ENCODE assay signal across 36 cellular contexts in the genomic region with DNA sequence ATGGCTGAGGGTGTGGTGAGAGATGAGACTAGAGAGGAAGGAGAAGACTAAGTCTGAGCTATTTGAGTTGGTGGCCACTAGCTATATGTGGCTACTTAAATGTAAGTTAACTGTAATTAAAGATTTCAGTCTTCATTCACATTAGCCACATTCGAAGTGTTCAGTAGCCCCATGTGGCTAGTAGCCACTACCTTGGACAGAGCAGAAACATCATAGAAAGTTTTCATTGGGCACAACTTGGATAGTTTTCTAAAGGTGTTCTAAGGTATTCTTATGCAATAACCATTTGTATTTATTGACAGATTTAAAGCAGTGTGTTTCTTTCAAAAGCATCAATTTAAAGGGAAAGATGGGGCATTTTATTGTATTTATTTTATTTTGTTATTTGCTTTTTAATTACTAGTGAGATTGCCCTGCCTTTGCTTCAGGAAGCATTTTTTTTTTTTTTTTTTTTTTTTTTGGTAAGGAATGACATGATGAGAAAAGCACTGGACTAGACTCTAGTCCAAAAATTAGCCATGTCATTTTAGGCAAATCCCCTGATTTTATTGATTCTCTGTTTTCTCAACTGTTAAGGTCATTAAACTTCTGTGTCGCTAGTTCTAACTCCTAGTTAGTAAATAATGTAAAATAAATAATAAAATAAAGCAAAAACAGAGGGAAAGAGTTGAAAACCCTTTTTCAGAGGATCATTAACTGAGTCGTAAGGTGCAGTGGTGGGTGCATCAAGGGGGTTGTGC.
"Had no signal": no experiment of that assay in that cellular context is flagged by ENCODE, and none has a peak within 500 bp of the region (broad histone marks: within the 10 kb centered on the region; RNA-seq: fewer than 3 reads in every experiment).

No MANE protein-coding gene starts in this region.

- H3K4me1 Mint-ChIP-seq: activated B cell treated with CpG ODN at 0.5 μM for 24 hours; activated CD4-positive, alpha-beta T cell treated with anti-CD3 and anti-CD28 coated beads, Interleukin-2, amount 10 ng/mL, durations not matched to agents 24 days and 14 days; activated CD8-positive, alpha-beta memory T cell treated with anti-CD3 and anti-CD28 coated beads, Interleukin-2, amount 10 ng/mL, durations not matched to agents 7 days and 5 days; activated naive CD4-positive, alpha-beta T cell treated with anti-CD3 and anti-CD28 coated beads, Interleukin-2, amount 10 ng/mL, durations not matched to agents 7 days and 5 days; activated naive CD4-positive, alpha-beta T cell treated with anti-CD3 and anti-CD28 coated beads, Interleukin-2, amount 50 U/mL, for 24 hours; activated naive CD8-positive, alpha-beta T cell treated with anti-CD3 and anti-CD28 coated beads, Interleukin-2, amount 10 ng/mL, durations not matched to agents 7 days and 5 days; activated naive CD8-positive, alpha-beta T cell treated with anti-CD3 and anti-CD28 coated beads, Interleukin-2, amount 50 U/mL, for 24 hours; central memory CD8-positive, alpha-beta T cell had no signal

- H3K36me3 Mint-ChIP-seq: activated CD4-positive, alpha-beta memory T cell treated with anti-CD3 and anti-CD28 coated beads for 36 hours; activated CD8-positive, alpha-beta memory T cell treated with anti-CD3 and anti-CD28 coated beads, Interleukin-2, amount 10 ng/mL, durations not matched to agents 7 days and 5 days; activated naive CD4-positive, alpha-beta T cell treated with anti-CD3 and anti-CD28 coated beads, Interleukin-2, amount 10 ng/mL, durations not matched to agents 7 days and 5 days; activated naive CD4-positive, alpha-beta T cell treated with anti-CD3 and anti-CD28 coated beads, Interleukin-2, amount 50 U/mL, for 24 hours; activated naive CD8-positive, alpha-beta T cell; activated naive CD8-positive, alpha-beta T cell treated with anti-CD3 and anti-CD28 coated beads, Interleukin-2, amount 10 ng/mL, durations not matched to agents 7 days and 5 days; brain had no signal

- H3K36me3 ChIP-seq: ascending aorta, cardiac muscle cell had no signal

- H3K27me3 Mint-ChIP-seq: activated B cell treated with CpG ODN at 0.5 μM for 24 hours; activated CD4-positive, alpha-beta memory T cell treated with anti-CD3 and anti-CD28 coated beads for 36 hours; activated CD4-positive, alpha-beta T cell treated with anti-CD3 and anti-CD28 coated beads, Interleukin-2, amount 10 ng/mL, durations not matched to agents 24 days and 14 days; activated CD8-positive, alpha-beta memory T cell treated with anti-CD3 and anti-CD28 coated beads, Interleukin-2, amount 10 ng/mL, durations not matched to agents 7 days and 5 days; activated naive CD4-positive, alpha-beta T cell treated with anti-CD3 and anti-CD28 coated beads, Interleukin-2, amount 10 ng/mL, durations not matched to agents 7 days and 5 days; activated naive CD4-positive, alpha-beta T cell treated with anti-CD3 and anti-CD28 coated beads, Interleukin-2, amount 50 U/mL, for 24 hours; activated naive CD8-positive, alpha-beta T cell; activated naive CD8-positive, alpha-beta T cell treated with anti-CD3 and anti-CD28 coated beads, Interleukin-2, amount 10 ng/mL, durations not matched to agents 7 days and 5 days; activated naive CD8-positive, alpha-beta T cell treated with anti-CD3 and anti-CD28 coated beads, Interleukin-2, amount 50 U/mL, for 24 hours; activated T-cell treated with anti-CD3 and anti-CD28 coated beads, Interleukin-2, amount 50 U/mL, for 24 hours; brain; central memory CD8-positive, alpha-beta T cell had no signal

- DNase-seq: activated B cell treated with CpG ODN at 0.5 μM for 24 hours; activated CD4-positive, alpha-beta memory T cell treated with anti-CD3 and anti-CD28 coated beads for 36 hours; activated CD4-positive, alpha-beta T cell treated with anti-CD3 and anti-CD28 coated beads for 4 hours; activated CD4-positive, alpha-beta T cell treated with anti-CD3 and anti-CD28 coated beads, Interleukin-2, amount 10 ng/mL, durations not matched to agents 24 days and 14 days; activated CD4-positive, alpha-beta T cell treated with anti-CD3 and anti-CD28 coated beads, Interleukin-2, amount 50 U/mL, for 1 hour; activated CD4-positive, alpha-beta T cell treated with anti-CD3 and anti-CD28 coated beads, Interleukin-2, amount 50 U/mL, for 4 hours; activated CD4-positive, CD25-positive, alpha-beta regulatory T cell treated with anti-CD3 and anti-CD28 coated beads, Interleukin-2, amount 50 U/mL, for 72 hours; activated CD8-positive, alpha-beta memory T cell treated with anti-CD3 and anti-CD28 coated beads for 24 hours; activated CD8-positive, alpha-beta memory T cell treated with anti-CD3 and anti-CD28 coated beads, Interleukin-2, amount 10 ng/mL, durations not matched to agents 7 days and 5 days; activated CD8-positive, alpha-beta memory T cell treated with anti-CD3 and anti-CD28 coated beads, Interleukin-2, amount 50 U/mL, for 48 hours; activated CD8-positive, alpha-beta T cell treated with anti-CD3 and anti-CD28 coated beads, Interleukin-2, amount 10 ng/mL, durations not matched to agents 7 days and 5 days; activated effector memory CD4-positive, alpha-beta T cell treated with Interleukin-2 at 50 U/mL for 16 hours; activated gamma-delta T cell; activated naive CD4-positive, alpha-beta T cell treated with anti-CD3 and anti-CD28 coated beads, Interleukin-2, amount 10 ng/mL, durations not matched to agents 7 days and 5 days; activated naive CD4-positive, alpha-beta T cell treated with Interleukin-2 at 50 U/mL for 16 hours; activated naive CD8-positive, alpha-beta T cell treated with anti-CD3 and anti-CD28 coated beads, Interleukin-2, amount 10 ng/mL, durations not matched to agents 7 days and 5 days; activated naive CD8-positive, alpha-beta T cell treated with anti-CD3 and anti-CD28 coated beads, Interleukin-2, amount 50 U/mL, for 24 hours; activated T-cell treated with anti-CD3 and anti-CD28 coated beads, Interleukin-2, amount 50 U/mL, for 24 hours; activated T-cell treated with anti-CD3 and anti-CD28 coated beads, Interleukin-2, amount 50 U/mL, for 48 hours; amygdala; anterior cingulate cortex; caudate nucleus; cerebellar nuclear complex; T-helper 1 cell; T-helper 2 cell; T-helper 9 cell had no signal

- H3K4me1 ChIP-seq: ascending aorta had no signal

- H3K9me3 Mint-ChIP-seq: activated B cell treated with CpG ODN at 0.5 μM for 24 hours; activated naive CD4-positive, alpha-beta T cell treated with anti-CD3 and anti-CD28 coated beads, Interleukin-2, amount 50 U/mL, for 24 hours; brain; T-helper 1 cell treated with Interleukin-12 subunit alpha and Interleukin-12 subunit beta and Interleukin-4 antibody, amounts not matched to agents 30 μg/mL and 1 μg/mL, for 36 hours had no signal

- H3K9me3 ChIP-seq: ascending aorta had no signal

- ATAC-seq: activated CD8-positive, alpha-beta memory T cell treated with anti-CD3 and anti-CD28 coated beads, Interleukin-2, amount 10 ng/mL, durations not matched to agents 7 days and 5 days; activated CD8-positive, alpha-beta T cell treated with anti-CD3 and anti-CD28 coated beads, Interleukin-2, amount 10 ng/mL, durations not matched to agents 7 days and 5 days; activated naive CD8-positive, alpha-beta T cell treated with anti-CD3 and anti-CD28 coated beads, Interleukin-2, amount 50 U/mL, for 24 hours had no signal

- H3K27ac ChIP-seq: ascending aorta, cardiac muscle cell, VCaP had no signal

- H3K4me3 ChIP-seq: ascending aorta, cardiac muscle cell had no signal

- H3K4me3 Mint-ChIP-seq: activated B cell treated with CpG ODN at 0.5 μM for 24 hours; activated CD4-positive, alpha-beta memory T cell treated with anti-CD3 and anti-CD28 coated beads for 36 hours; activated CD4-positive, alpha-beta T cell treated with anti-CD3 and anti-CD28 coated beads, Interleukin-2, amount 10 ng/mL, durations not matched to agents 24 days and 14 days; activated CD8-positive, alpha-beta memory T cell treated with anti-CD3 and anti-CD28 coated beads, Interleukin-2, amount 10 ng/mL, durations not matched to agents 7 days and 5 days; activated CD8-positive, alpha-beta T cell treated with anti-CD3 and anti-CD28 coated beads, Interleukin-2, amount 10 ng/mL, durations not matched to agents 7 days and 5 days; activated naive CD4-positive, alpha-beta T cell treated with anti-CD3 and anti-CD28 coated beads, Interleukin-2, amount 10 ng/mL, durations not matched to agents 7 days and 5 days; activated naive CD4-positive, alpha-beta T cell treated with anti-CD3 and anti-CD28 coated beads, Interleukin-2, amount 50 U/mL, for 24 hours; activated naive CD8-positive, alpha-beta T cell; activated naive CD8-positive, alpha-beta T cell treated with anti-CD3 and anti-CD28 coated beads, Interleukin-2, amount 10 ng/mL, durations not matched to agents 7 days and 5 days; activated naive CD8-positive, alpha-beta T cell treated with anti-CD3 and anti-CD28 coated beads, Interleukin-2, amount 50 U/mL, for 24 hours; activated T-cell treated with anti-CD3 and anti-CD28 coated beads, Interleukin-2, amount 50 U/mL, for 24 hours; brain; central memory CD8-positive, alpha-beta T cell; T-helper 1 cell treated with Interleukin-12 subunit alpha and Interleukin-12 subunit beta and Interleukin-4 antibody, amounts not matched to agents 30 μg/mL and 1 μg/mL, for 36 hours; T-helper 2 cell treated with Interferon-gamma antibody and Interleukin-4, amounts not matched to agents 5 μg/mL and 100 μg/mL, for 36 hours had no signal

- H3K27ac Mint-ChIP-seq: activated B cell treated with CpG ODN at 0.5 μM for 24 hours; activated CD4-positive, alpha-beta memory T cell treated with anti-CD3 and anti-CD28 coated beads for 36 hours; activated CD4-positive, alpha-beta T cell treated with anti-CD3 and anti-CD28 coated beads, Interleukin-2, amount 10 ng/mL, durations not matched to agents 24 days and 14 days; activated CD8-positive, alpha-beta memory T cell treated with anti-CD3 and anti-CD28 coated beads, Interleukin-2, amount 10 ng/mL, durations not matched to agents 7 days and 5 days; activated CD8-positive, alpha-beta T cell treated with anti-CD3 and anti-CD28 coated beads, Interleukin-2, amount 10 ng/mL, durations not matched to agents 7 days and 5 days; activated naive CD4-positive, alpha-beta T cell treated with anti-CD3 and anti-CD28 coated beads, Interleukin-2, amount 10 ng/mL, durations not matched to agents 7 days and 5 days; activated naive CD4-positive, alpha-beta T cell treated with anti-CD3 and anti-CD28 coated beads, Interleukin-2, amount 50 U/mL, for 24 hours; activated naive CD8-positive, alpha-beta T cell; activated naive CD8-positive, alpha-beta T cell treated with anti-CD3 and anti-CD28 coated beads, Interleukin-2, amount 10 ng/mL, durations not matched to agents 7 days and 5 days; activated naive CD8-positive, alpha-beta T cell treated with anti-CD3 and anti-CD28 coated beads, Interleukin-2, amount 50 U/mL, for 24 hours; activated T-cell treated with anti-CD3 and anti-CD28 coated beads, Interleukin-2, amount 50 U/mL, for 24 hours; activated T-helper 2 cell treated with anti-CD3 and anti-CD28 coated beads, Interferon-gamma antibody, Interleukin-2, Interleukin-4, amounts not matched to agents 10 μg/mL and 5 μg/mL and 100 μg/mL, durations not matched to agents 14 hours and 24 hours and 36 hours; T-helper 1 cell treated with Interleukin-12 subunit alpha and Interleukin-12 subunit beta and Interleukin-4 antibody, amounts not matched to agents 30 μg/mL and 1 μg/mL, for 36 hours; T-helper 2 cell treated with Interferon-gamma antibody and Interleukin-4, amounts not matched to agents 5 μg/mL and 100 μg/mL, for 36 hours had no signal
